19 cellular contexts compared by ENCODE assay signal in genomic region chr1:88433556-88433955, GRCh38.
A peak's percentile ranks its signal among the peaks of the same experiment; 100 is the strongest.
DNase-seq lines count a peak whose midpoint lies in the region; ATAC-seq and TF ChIP-seq lines count a peak whose summit lies in the region.
"Had no signal": no experiment of that assay in that cellular context is flagged by ENCODE, and none has a peak within 500 bp of the region (broad histone marks: within the 10 kb centered on the region; RNA-seq: fewer than 3 reads in every experiment).

No MANE protein-coding gene starts in this region.

- H3K27ac Mint-ChIP-seq in Calu3 (ENCODE audit: unreplicated experiment) (peak overlapping the region; percentile 60), WTC11 (no peak overlapping the region)
- no peak overlapping the region for H3K27ac Mint-ChIP-seq in activated T-helper 2 cell treated with anti-CD3 and anti-CD28 coated beads, Interferon-gamma antibody, Interleukin-2, Interleukin-4, amounts not matched to agents 10 μg/mL and 5 μg/mL and 100 μg/mL, durations not matched to agents 14 hours and 24 hours and 36 hours
- H3K27ac Mint-ChIP-seq: CD8-positive, alpha-beta memory T cell; IgD-negative memory B cell had no signal

- TF ChIP-seq CTCF in Calu3 (IDR thresholded peaks at IDR 0.05; ENCODE audit: unreplicated experiment) (no peak), WTC11 (IDR thresholded peaks at IDR 0.05) (no peak), kidney epithelial cell (IDR thresholded peaks at IDR 0.05; ENCODE audit: insufficient read depth, low read length, poor library complexity, severe bottlenecking) (no peak), omental fat pad (IDR thresholded peaks at IDR 0.05) (no peak)

- ATAC-seq in WTC11, result 0 out of 2 replicates have a peak, but pooled peaks have one; percentile 18
- ATAC-seq in HG03039 (IDR thresholded peaks at IDR 0.05; ENCODE audit: unreplicated experiment), result no peak
- ATAC-seq in omental fat pad (ENCODE audit: low FRiP score), result no peak

- CTCF ChIA-PET in Calu3 (lab: Charles Lee), result interaction anchor here (2.0 kb wide), 1 partner anchor 8 kb away, joined by 4 read pairs; no protein-coding TSS in a partner anchor
- CTCF ChIA-PET in WTC11 (lab: Charles Lee), result interaction anchor here (0.7 to 1.3 kb wide), 2 partner anchors 253 to 339 kb away, joined by 3 to 7 read pairs; no protein-coding TSS in a partner anchor

- H3K36me3 Mint-ChIP-seq in Calu3 (ENCODE audit: insufficient read depth, unreplicated experiment) (no peaks in the 10 kb centered on the region), WTC11 (no peaks in the 10 kb centered on the region)
- no peaks in the 10 kb centered on the region for H3K36me3 Mint-ChIP-seq in activated T-helper 2 cell treated with anti-CD3 and anti-CD28 coated beads, Interferon-gamma antibody, Interleukin-2, Interleukin-4, amounts not matched to agents 10 μg/mL and 5 μg/mL and 100 μg/mL, durations not matched to agents 14 hours and 24 hours and 36 hours (ENCODE audit: low read depth)
- H3K36me3 Mint-ChIP-seq: CD8-positive, alpha-beta memory T cell had no signal

- no TSS peak for BruUV-seq in Calu3 (replicated peaks; lab: Mats Ljungman, UMichigan)

- peaks cover 26% of the 10 kb centered on the region for H3K4me1 Mint-ChIP-seq in Calu3 (ENCODE audit: low read depth, unreplicated experiment)
- H3K4me1 Mint-ChIP-seq in WTC11, result no peaks in the 10 kb centered on the region
- no peaks in the 10 kb centered on the region for H3K4me1 Mint-ChIP-seq in activated T-helper 2 cell treated with anti-CD3 and anti-CD28 coated beads, Interferon-gamma antibody, Interleukin-2, Interleukin-4, amounts not matched to agents 10 μg/mL and 5 μg/mL and 100 μg/mL, durations not matched to agents 14 hours and 24 hours and 36 hours (ENCODE audit: low read depth)
- H3K4me1 Mint-ChIP-seq: CD8-positive, alpha-beta memory T cell; IgD-negative memory B cell had no signal

- H3K4me3 Mint-ChIP-seq in Calu3 (ENCODE audit: low read depth, unreplicated experiment) (peak overlapping the region; percentile 26), WTC11 (no peak overlapping the region)
- no peak overlapping the region for H3K4me3 Mint-ChIP-seq in activated T-helper 2 cell treated with anti-CD3 and anti-CD28 coated beads, Interferon-gamma antibody, Interleukin-2, Interleukin-4, amounts not matched to agents 10 μg/mL and 5 μg/mL and 100 μg/mL, durations not matched to agents 14 hours and 24 hours and 36 hours (ENCODE audit: low read depth)
- H3K4me3 Mint-ChIP-seq: CD8-positive, alpha-beta memory T cell; IgD-negative memory B cell had no signal

- H3K4me3 ChIP-seq in kidney epithelial cell (ENCODE audit: low read depth, low read length), result no peak overlapping the region
- H3K4me3 ChIP-seq: BLaER1 treated with 17β-estradiol and CSF1 and Interleukin-3, amounts not matched to agents 10 nM and 100 nM had no signal

- no peaks in the 10 kb centered on the region for H3K36me3 ChIP-seq in kidney epithelial cell (ENCODE audit: control insufficient read depth, insufficient read depth, low read length)
- H3K36me3 ChIP-seq: BLaER1 treated with 17β-estradiol and CSF1 and Interleukin-3, amounts not matched to agents 10 nM and 100 nM had no signal

- H3K27me3 Mint-ChIP-seq in Calu3 (ENCODE audit: unreplicated experiment), result no peaks in the 10 kb centered on the region
- no peaks in the 10 kb centered on the region; the same call in 1 of the 2 replicates for H3K27me3 Mint-ChIP-seq in WTC11 (ENCODE audit: low read depth)
- H3K27me3 Mint-ChIP-seq in activated T-helper 2 cell treated with anti-CD3 and anti-CD28 coated beads, Interferon-gamma antibody, Interleukin-2, Interleukin-4, amounts not matched to agents 10 μg/mL and 5 μg/mL and 100 μg/mL, durations not matched to agents 14 hours and 24 hours and 36 hours (ENCODE audit: low read depth), result no peaks in the 10 kb centered on the region
- H3K27me3 Mint-ChIP-seq: CD8-positive, alpha-beta memory T cell had no signal

- DNase-seq in Calu3, result peak; percentile 41
- DNase-seq in HT1080 (ENCODE audit: low read depth), result peak; percentile 57
- DNase-seq in WTC11 (ENCODE audit: low spot score), result no peak
- peak; percentile 9 for DNase-seq in kidney epithelial cell (ENCODE audit: low read depth)
- DNase-seq in SHP77 treated with DMSO at 0.1 percent for 48 hours (lab: John Stamatoyannopoulos, UW), result no peak
- no peak for DNase-seq in activated T-helper 2 cell treated with anti-CD3 and anti-CD28 coated beads, Interferon-gamma antibody, Interleukin-2, Interleukin-4, amounts not matched to agents 10 μg/mL and 5 μg/mL and 100 μg/mL, durations not matched to agents 14 hours and 24 hours and 36 hours (ENCODE audit: low spot score)
- no peak for DNase-seq in omental fat pad (ENCODE audit: low spot score)
- DNase-seq: CD8-positive, alpha-beta memory T cell; Kasumi-1; MV-4-11; NCI-H1417; NCI-H1930; NCI-H2171; NCI-H446 treated with DMSO at 0.1 percent for 48 hours; NCI-H748 treated with DMSO at 0.1 percent for 48 hours; OCI-M1 had no signal

- intact Hi-C loops in Calu3 (cut with micrococcal nuclease; ENCODE audit: unreplicated experiment), result no loop called here
- intact Hi-C loops in activated T-helper 2 cell treated with anti-CD3 and anti-CD28 coated beads, Interferon-gamma antibody, Interleukin-2, Interleukin-4, amounts not matched to agents 10 μg/mL and 5 μg/mL and 100 μg/mL, durations not matched to agents 14 hours and 24 hours and 36 hours (cut with micrococcal nuclease), result no loop called here

- H3K27me3 ChIP-seq in kidney epithelial cell (ENCODE audit: control insufficient read depth, insufficient read depth, low read length), result no peaks in the 10 kb centered on the region
- H3K27me3 ChIP-seq: BLaER1 treated with 17β-estradiol and CSF1 and Interleukin-3, amounts not matched to agents 10 nM and 100 nM had no signal

- POLR2A ChIA-PET in WTC11 (lab: Charles Lee), result no interaction called here

- H3K9me3 Mint-ChIP-seq in Calu3 (ENCODE audit: low read depth, unreplicated experiment) (peaks cover 7% of the 10 kb centered on the region), WTC11 (peaks cover 32% of the 10 kb centered on the region)
- peaks cover 7% of the 10 kb centered on the region for H3K9me3 Mint-ChIP-seq in activated T-helper 2 cell treated with anti-CD3 and anti-CD28 coated beads, Interferon-gamma antibody, Interleukin-2, Interleukin-4, amounts not matched to agents 10 μg/mL and 5 μg/mL and 100 μg/mL, durations not matched to agents 14 hours and 24 hours and 36 hours

TF ChIP-seq in WTC11, 78 proteins besides CTCF, POLR2A, EP300 and RAD21:
- TF ChIP-seq ZNF138 (CRISPR knock-in tag; conservative IDR thresholded peaks at IDR 0.05) (no peak), ZNF423 (CRISPR knock-in tag; IDR thresholded peaks at IDR 0.05) (no peak), ZNF671 (CRISPR knock-in tag; IDR thresholded peaks at IDR 0.05) (no peak), SOX15 (CRISPR knock-in tag; IDR thresholded peaks at IDR 0.05) (no peak), ZNF219 (CRISPR knock-in tag; IDR thresholded peaks at IDR 0.05; ENCODE audit: borderline replicate concordance) (no peak)
- TF ChIP-seq, protein P1, sequence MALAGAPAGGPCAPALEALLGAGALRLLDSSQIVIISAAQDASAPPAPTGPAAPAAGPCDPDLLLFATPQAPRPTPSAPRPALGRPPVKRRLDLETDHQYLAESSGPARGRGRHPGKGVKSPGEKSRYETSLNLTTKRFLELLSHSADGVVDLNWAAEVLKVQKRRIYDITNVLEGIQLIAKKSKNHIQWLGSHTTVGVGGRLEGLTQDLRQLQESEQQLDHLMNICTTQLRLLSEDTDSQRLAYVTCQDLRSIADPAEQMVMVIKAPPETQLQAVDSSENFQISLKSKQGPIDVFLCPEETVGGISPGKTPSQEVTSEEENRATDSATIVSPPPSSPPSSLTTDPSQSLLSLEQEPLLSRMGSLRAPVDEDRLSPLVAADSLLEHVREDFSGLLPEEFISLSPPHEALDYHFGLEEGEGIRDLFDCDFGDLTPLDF (CRISPR knock-in tag; IDR thresholded peaks at IDR 0.05), result no peak

Comparison
In these comparisons a context has a peak if more than half of its experiments do, and no peak if none do; other contexts are left out.
1. DNase-seq: peak in Calu3 (single experiment), HT1080 (single experiment) and kidney epithelial cell (single experiment); none in WTC11 (single experiment), SHP77 treated with DMSO at 0.1 percent for 48 hours (single experiment), activated T-helper 2 cell treated with anti-CD3 and anti-CD28 coated beads, Interferon-gamma antibody, Interleukin-2, Interleukin-4, amounts not matched to agents 10 μg/mL and 5 μg/mL and 100 μg/mL, durations not matched to agents 14 hours and 24 hours and 36 hours (single experiment) and omental fat pad (single experiment).